In genomic region chr2:28544405-28544914, GRCh38 we compare ENCODE assay signal across 10 cellular contexts. TPM values are rescaled to one million over a fixed set of nuclear protein-coding genes. Genes with fewer than 3 reads are reported as not detected.
DNase-seq lines count a peak whose midpoint lies in the region; ATAC-seq and TF ChIP-seq lines count a peak whose summit lies in the region.
"Had no signal": no experiment of that assay in that cellular context is flagged by ENCODE, and none has a peak within 500 bp of the region (broad histone marks: within the 10 kb centered on the region; RNA-seq: fewer than 3 reads in every experiment).

No MANE protein-coding gene starts in this region.

- DNase-seq in Caco-2 (peak; percentile 91 to 98), NT2/D1 (ENCODE audit: low read depth, low spot score) (peak; percentile 16), adrenal gland (peak; percentile 44 to 93 (median 79)), mucosa of descending colon (peak in 2 of 3 donors; percentile 57 to 60), NCI-H446 (lab: John Stamatoyannopoulos, UW) (no peak), mesenteric fat pad (ENCODE audit: low spot score) (no peak)
- no peak for DNase-seq in stimulated activated CD4-positive, alpha-beta T cell treated with anti-CD3 and anti-CD28 coated beads, Interleukin-1b, Interleukin-23, amount 100 ng/mL, for 48 hours
- DNase-seq: cerebellar nuclear complex had no signal

- POLR2A ChIA-PET in Caco-2 (lab: Charles Lee) = interaction anchor here (1.0 kb wide), 2 partner anchors 27 to 792 kb away, joined by 3 to 7 read pairs; no protein-coding TSS in a partner anchor

- CTCF ChIA-PET in Caco-2 (lab: Charles Lee) = interaction anchor here (0.7 to 1.5 kb wide), 4 partner anchors 22 to 61 kb away, joined by 3 to 14 read pairs (median 3); no protein-coding TSS in a partner anchor

- TF ChIP-seq POLR2A in adrenal gland (IDR thresholded peaks at IDR 0.05) = peak in 1 of 2 donors; percentile 27

- no peak for TF ChIP-seq CTCF in Caco-2 (IDR thresholded peaks at IDR 0.05; ENCODE audit: insufficient read depth in 1 of 2, low read depth in 1 of 2, low read length in 1 of 2, severe bottlenecking in 1 of 2, unreplicated experiment in 1 of 2)
- no peak for TF ChIP-seq CTCF in adrenal gland (IDR thresholded peaks at IDR 0.05)
- no peak for TF ChIP-seq CTCF in mucosa of descending colon (IDR thresholded peaks at IDR 0.05)

- H3K36me3 ChIP-seq in Caco-2 (ENCODE audit: control insufficient read depth, insufficient read depth, low read length) (no peaks in the 10 kb centered on the region), NT2/D1 (ENCODE audit: insufficient read depth, insufficient read length, low read length) (no peaks in the 10 kb centered on the region), adrenal gland (replicated peaks in 1 of 2) (no peaks in the 10 kb centered on the region), mucosa of descending colon (ENCODE audit: low read depth) (no peaks in the 10 kb centered on the region)

- intact Hi-C loops in Caco-2 (cut with micrococcal nuclease; ENCODE audit: unreplicated experiment) (loop anchor here (1.0 to 10.0 kb wide), 3 partner anchors 36 to 280 kb away; no protein-coding TSS in a partner anchor), adrenal gland (cut with DNase I) (no loop called here), mucosa of descending colon (cut with DNase I, micrococcal nuclease) (no loop called here)

- no peak overlapping the region for H3K9ac ChIP-seq in NT2/D1 (ENCODE audit: insufficient read length, low read depth)

- H3K9me3 ChIP-seq in Caco-2 (no peaks in the 10 kb centered on the region), NT2/D1 (ENCODE audit: insufficient read depth, low read length) (no peaks in the 10 kb centered on the region), adrenal gland (replicated peaks in 1 of 3) (no peaks in the 10 kb centered on the region), mucosa of descending colon (no peaks in the 10 kb centered on the region)

- ATAC-seq in mucosa of descending colon = peak; percentile 77
- ATAC-seq in stimulated activated memory B cell treated with anti-CD40 and anti-IgM and Interleukin-4, amounts not matched to agents 10 μg/mL and 1 μg/mL and 100 μg/mL, for 72 hours = no peak

- H3K4me1 ChIP-seq in Caco-2 = peaks cover 49% of the 10 kb centered on the region
- peaks cover 5% of the 10 kb centered on the region for H3K4me1 ChIP-seq in NT2/D1 (ENCODE audit: insufficient read depth, insufficient read length)
- H3K4me1 ChIP-seq in adrenal gland (replicated peaks in 1 of 2) = peaks cover 21 to 27% of the 10 kb centered on the region in 2 donors
- H3K4me1 ChIP-seq in mucosa of descending colon (ENCODE audit: low read depth) = peaks cover 33% of the 10 kb centered on the region

- peaks cover 17% of the 10 kb centered on the region for H3K36me3 Mint-ChIP-seq in Caco-2 (ENCODE audit: insufficient read depth, unreplicated experiment)
- H3K36me3 Mint-ChIP-seq in stimulated activated memory B cell treated with anti-CD40 and anti-IgM and Interleukin-4, amounts not matched to agents 10 μg/mL and 1 μg/mL and 100 μg/mL, for 72 hours = no peaks in the 10 kb centered on the region
- H3K36me3 Mint-ChIP-seq: memory B cell had no signal

- peaks cover 43% of the 10 kb centered on the region for H3K4me1 Mint-ChIP-seq in Caco-2 (ENCODE audit: low read depth, unreplicated experiment)
- H3K4me1 Mint-ChIP-seq in stimulated activated memory B cell treated with anti-CD40 and anti-IgM and Interleukin-4, amounts not matched to agents 10 μg/mL and 1 μg/mL and 100 μg/mL, for 72 hours = peaks cover under 1% of the 10 kb centered on the region

- peak overlapping the region; percentile 45 to 88 (median 83) for H3K27ac ChIP-seq in adrenal gland

- H3K27me3 Mint-ChIP-seq in Caco-2 (ENCODE audit: insufficient read depth, unreplicated experiment) = no peaks in the 10 kb centered on the region
- H3K27me3 Mint-ChIP-seq in stimulated activated memory B cell treated with anti-CD40 and anti-IgM and Interleukin-4, amounts not matched to agents 10 μg/mL and 1 μg/mL and 100 μg/mL, for 72 hours = peaks cover 32% of the 10 kb centered on the region

- H3K9me3 Mint-ChIP-seq in Caco-2 (ENCODE audit: unreplicated experiment) = no peaks in the 10 kb centered on the region
- no peaks in the 10 kb centered on the region for H3K9me3 Mint-ChIP-seq in stimulated activated memory B cell treated with anti-CD40 and anti-IgM and Interleukin-4, amounts not matched to agents 10 μg/mL and 1 μg/mL and 100 μg/mL, for 72 hours
- H3K9me3 Mint-ChIP-seq: memory B cell had no signal

- peak overlapping the region; percentile 86 for H3K4me3 Mint-ChIP-seq in Caco-2 (ENCODE audit: unreplicated experiment)
- H3K4me3 Mint-ChIP-seq in stimulated activated memory B cell treated with anti-CD40 and anti-IgM and Interleukin-4, amounts not matched to agents 10 μg/mL and 1 μg/mL and 100 μg/mL, for 72 hours = no peak overlapping the region
- H3K4me3 Mint-ChIP-seq: memory B cell had no signal

- H3K27me3 ChIP-seq in Caco-2 (replicated peaks; ENCODE audit: control insufficient read depth, insufficient read depth, low read length) (no peaks in the 10 kb centered on the region), NT2/D1 (ENCODE audit: insufficient read depth, insufficient read length) (no peaks in the 10 kb centered on the region), adrenal gland (no peaks in the 10 kb centered on the region)

- no peak overlapping the region for H3K4me3 ChIP-seq in Caco-2 (ENCODE audit: low read depth, low read length)
- H3K4me3 ChIP-seq in NT2/D1 (ENCODE audit: insufficient read length, low read depth) = no peak overlapping the region
- no peak overlapping the region for H3K4me3 ChIP-seq in adrenal gland
- no peak overlapping the region for H3K4me3 ChIP-seq in mucosa of descending colon

- WGBS in adrenal gland, 4 donors = 27 to 34% (median 32%) methylated on average over 8 of the region's 8 CpGs

- H3K27ac Mint-ChIP-seq in Caco-2 (ENCODE audit: unreplicated experiment) = peak overlapping the region; percentile 90
- no peak overlapping the region for H3K27ac Mint-ChIP-seq in stimulated activated memory B cell treated with anti-CD40 and anti-IgM and Interleukin-4, amounts not matched to agents 10 μg/mL and 1 μg/mL and 100 μg/mL, for 72 hours
- H3K27ac Mint-ChIP-seq: memory B cell had no signal

- no TSS peak for BruUV-seq in Caco-2 (replicated peaks; lab: Mats Ljungman, UMichigan)

RNA-seq across cellular contexts. Expression of gene PLB1, which starts 48.6 kb away (rescaled TPM):
- total RNA-seq in Caco-2 (2022) (2.4 and 2.8 TPM in 2 replicates), adrenal gland (10 to 100 TPM in 3 of 8 donors, 1 to 10 TPM in 5; 1.0 to 33.6 (median 8.1) TPM), mucosa of descending colon (1 to 10 TPM; 2.4 to 4.9 (median 3.6) TPM), mesenteric fat pad (6.3 TPM)
- polyA plus RNA-seq in adrenal gland = 10 to 100 TPM in 1 of 3 donors, 1 to 10 TPM in 2; 4.1 to 44.3 (median 7.7) TPM

Comparison
In these comparisons a context has a peak if more than half of its experiments do, and no peak if none do; other contexts are left out.
1. DNase-seq: peak in Caco-2 (2 of 2), NT2/D1 (single experiment), adrenal gland (7 of 7) and mucosa of descending colon (2 of 3); none in NCI-H446 (0 of 2), stimulated activated CD4-positive, alpha-beta T cell treated with anti-CD3 and anti-CD28 coated beads, Interleukin-1b, Interleukin-23, amount 100 ng/mL, for 48 hours (single experiment) and mesenteric fat pad (single experiment).